In the genomic region with DNA sequence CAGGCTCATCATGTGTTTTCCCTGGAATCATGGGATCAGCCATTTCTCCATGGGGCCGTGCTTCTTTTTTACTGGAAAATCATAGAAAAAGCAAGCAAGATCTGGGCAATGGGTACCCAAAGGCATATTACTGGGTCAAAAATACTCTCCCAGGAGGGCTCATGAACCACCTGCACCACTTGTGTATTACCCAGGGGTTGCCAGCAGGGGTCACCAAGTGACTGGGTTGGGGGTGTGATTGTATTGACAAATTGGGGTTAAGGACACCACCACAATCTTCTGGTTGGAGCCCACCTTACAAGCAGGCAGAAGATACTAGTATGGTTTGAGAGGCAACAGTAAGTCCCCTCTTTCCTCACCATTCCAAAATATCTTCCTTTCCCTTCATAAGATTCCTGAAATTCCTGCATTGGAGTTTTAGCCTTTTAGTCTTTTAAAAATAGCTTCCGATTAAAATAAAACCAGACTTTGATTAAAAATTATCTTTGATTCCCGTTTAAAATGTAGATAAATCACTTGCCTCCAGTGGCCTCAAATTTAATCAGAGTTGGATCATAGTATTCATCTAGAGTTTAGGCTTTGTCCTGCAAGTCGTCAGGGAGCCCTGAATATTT, we compare ENCODE assay signal across 8 cellular contexts.
DNase-seq lines count a peak whose midpoint lies in the region; TF ChIP-seq lines count a peak whose summit lies in the region.

No MANE protein-coding gene starts in this region.

- peak; percentile 57 for TF ChIP-seq CTCF in left ventricle myocardium inferior (IDR thresholded peaks at IDR 0.05; ENCODE audit: borderline replicate concordance)

- no peaks in the 10 kb centered on the region for H3K9me3 ChIP-seq in left ventricle myocardium inferior (replicated peaks)

- POLR2A ChIA-PET in HEK293T (lab: Yijun Ruan, JAX): no interaction called here

- H3K36me3 ChIP-seq in left ventricle myocardium inferior: no peaks in the 10 kb centered on the region

- intact Hi-C loops in left ventricle myocardium inferior (cut with micrococcal nuclease): no loop called here

- CTCF ChIA-PET in HEK293T (lab: Yijun Ruan, JAX): interaction anchor here (0.6 kb wide), 1 partner anchor 338 kb away, joined by 4 read pairs; no protein-coding TSS in a partner anchor

- peak; percentile 19 for DNase-seq in NCI-H2196 (lab: John Stamatoyannopoulos, UW; ENCODE audit: unreplicated experiment)
- no peak for DNase-seq in NCI-H2196 treated with DMSO at 0.1 percent for 48 hours (lab: John Stamatoyannopoulos, UW; ENCODE audit: unreplicated experiment)
- DNase-seq in HEK293T (ENCODE audit: extremely low spot score): peak; percentile 58
- DNase-seq in NCI-H524 treated with DMSO at 0.1 percent for 48 hours (lab: John Stamatoyannopoulos, UW): peak; percentile 5
- DNase-seq in activated gamma-delta T cell treated with anti-CD3 and anti-CD28 coated beads, Interleukin-2, amount 50 U/mL, for 16 hours (ENCODE audit: low read depth): peak; percentile 21
- no peak for DNase-seq in left ventricle myocardium inferior
- DNase-seq in stimulated activated CD4-positive, alpha-beta T cell treated with anti-CD3 and anti-CD28 coated beads, Interleukin-15, amount 100 ng/mL, for 48 hours (ENCODE audit: low read depth in 2 of 2): peak; percentile 10 to 25
- no peak for DNase-seq in NCI-H2029 treated with DMSO at 0.1 percent for 48 hours (lab: John Stamatoyannopoulos, UW)

- H3K27ac ChIP-seq in left ventricle myocardium inferior (replicated peaks): no peak overlapping the region

- H3K27me3 ChIP-seq in left ventricle myocardium inferior (ENCODE audit: low read depth): peaks cover 3% of the 10 kb centered on the region

- no peak overlapping the region for H3K4me3 ChIP-seq in left ventricle myocardium inferior

- no peaks in the 10 kb centered on the region for H3K4me1 ChIP-seq in left ventricle myocardium inferior

TF ChIP-seq in HEK293T, 16 proteins besides CTCF, POLR2A, EP300 and RAD21:
- TF ChIP-seq ELF4 (IDR thresholded peaks at IDR 0.05): no peak

Comparison
In these comparisons a context has a peak if more than half of its experiments do, and no peak if none do; other contexts are left out.
1. DNase-seq: peak in NCI-H2196 (single experiment), HEK293T (single experiment), NCI-H524 treated with DMSO at 0.1 percent for 48 hours (single experiment), activated gamma-delta T cell treated with anti-CD3 and anti-CD28 coated beads, Interleukin-2, amount 50 U/mL, for 16 hours (single experiment) and stimulated activated CD4-positive, alpha-beta T cell treated with anti-CD3 and anti-CD28 coated beads, Interleukin-15, amount 100 ng/mL, for 48 hours (2 of 2); none in NCI-H2196 treated with DMSO at 0.1 percent for 48 hours (single experiment), left ventricle myocardium inferior (single experiment) and NCI-H2029 treated with DMSO at 0.1 percent for 48 hours (single experiment).